1 cellular context compared by ENCODE assay signal in the genomic region with DNA sequence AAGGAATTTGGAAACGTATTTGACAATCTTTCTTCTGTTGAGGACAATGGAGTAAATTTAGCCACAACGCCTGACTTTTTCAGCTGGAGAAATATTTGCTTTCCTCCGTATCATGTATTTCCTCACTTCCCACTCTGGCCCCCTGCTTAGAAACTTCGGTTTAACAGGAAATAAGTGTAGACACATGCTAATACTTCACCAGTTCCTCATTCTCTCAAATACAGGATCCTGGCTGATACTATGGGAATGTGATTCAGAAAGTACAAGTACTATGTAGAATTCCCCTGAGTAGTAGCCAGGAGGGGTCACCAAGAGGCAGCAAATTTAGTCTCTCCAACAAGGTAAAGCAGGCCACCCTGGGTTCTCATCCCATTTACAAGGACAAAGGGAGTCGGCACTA.
TF ChIP-seq lines count a peak whose summit lies in the region.

No MANE protein-coding gene starts in this region.

TF ChIP-seq in H1, 55 proteins besides CTCF, POLR2A, EP300 and RAD21 (continued from another document):
- TF ChIP-seq SIX5 (IDR thresholded peaks at IDR 0.05; ENCODE audit: low read depth, low read length), result no peak
- TF ChIP-seq BRCA1 (IDR thresholded peaks at IDR 0.05; ENCODE audit: low read depth, low read length), result no peak
- TF ChIP-seq SRF (IDR thresholded peaks at IDR 0.05; ENCODE audit: low read depth, low read length), result no peak
- no peak for TF ChIP-seq RBBP5 (IDR thresholded peaks at IDR 0.05; ENCODE audit: borderline replicate concordance, low read depth, low read length)
- TF ChIP-seq CEBPB (IDR thresholded peaks at IDR 0.05; ENCODE audit: low read depth, low read length), result no peak
- no peak for TF ChIP-seq KDM4A (IDR thresholded peaks at IDR 0.05; ENCODE audit: low read depth, low read length, severe bottlenecking)
- TF ChIP-seq, protein P1, sequence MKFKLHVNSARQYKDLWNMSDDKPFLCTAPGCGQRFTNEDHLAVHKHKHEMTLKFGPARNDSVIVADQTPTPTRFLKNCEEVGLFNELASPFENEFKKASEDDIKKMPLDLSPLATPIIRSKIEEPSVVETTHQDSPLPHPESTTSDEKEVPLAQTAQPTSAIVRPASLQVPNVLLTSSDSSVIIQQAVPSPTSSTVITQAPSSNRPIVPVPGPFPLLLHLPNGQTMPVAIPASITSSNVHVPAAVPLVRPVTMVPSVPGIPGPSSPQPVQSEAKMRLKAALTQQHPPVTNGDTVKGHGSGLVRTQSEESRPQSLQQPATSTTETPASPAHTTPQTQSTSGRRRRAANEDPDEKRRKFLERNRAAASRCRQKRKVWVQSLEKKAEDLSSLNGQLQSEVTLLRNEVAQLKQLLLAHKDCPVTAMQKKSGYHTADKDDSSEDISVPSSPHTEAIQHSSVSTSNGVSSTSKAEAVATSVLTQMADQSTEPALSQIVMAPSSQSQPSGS (IDR thresholded peaks at IDR 0.05; ENCODE audit: low read length), result no peak
- TF ChIP-seq, protein P2, sequence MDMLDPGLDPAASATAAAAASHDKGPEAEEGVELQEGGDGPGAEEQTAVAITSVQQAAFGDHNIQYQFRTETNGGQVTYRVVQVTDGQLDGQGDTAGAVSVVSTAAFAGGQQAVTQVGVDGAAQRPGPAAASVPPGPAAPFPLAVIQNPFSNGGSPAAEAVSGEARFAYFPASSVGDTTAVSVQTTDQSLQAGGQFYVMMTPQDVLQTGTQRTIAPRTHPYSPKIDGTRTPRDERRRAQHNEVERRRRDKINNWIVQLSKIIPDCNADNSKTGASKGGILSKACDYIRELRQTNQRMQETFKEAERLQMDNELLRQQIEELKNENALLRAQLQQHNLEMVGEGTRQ (IDR thresholded peaks at IDR 0.05; ENCODE audit: low read length), result no peak
- TF ChIP-seq, protein P3, sequence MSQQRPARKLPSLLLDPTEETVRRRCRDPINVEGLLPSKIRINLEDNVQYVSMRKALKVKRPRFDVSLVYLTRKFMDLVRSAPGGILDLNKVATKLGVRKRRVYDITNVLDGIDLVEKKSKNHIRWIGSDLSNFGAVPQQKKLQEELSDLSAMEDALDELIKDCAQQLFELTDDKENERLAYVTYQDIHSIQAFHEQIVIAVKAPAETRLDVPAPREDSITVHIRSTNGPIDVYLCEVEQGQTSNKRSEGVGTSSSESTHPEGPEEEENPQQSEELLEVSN (IDR thresholded peaks at IDR 0.05), result no peak
- TF ChIP-seq GTF2F1 (IDR thresholded peaks at IDR 0.05; ENCODE audit: borderline replicate concordance, low read depth, low read length), result no peak
- TF ChIP-seq RFX5 (IDR thresholded peaks at IDR 0.05; ENCODE audit: borderline replicate concordance, low read depth, low read length), result no peak
